ENCODE assay signal across 16 cellular contexts in the genomic region with DNA sequence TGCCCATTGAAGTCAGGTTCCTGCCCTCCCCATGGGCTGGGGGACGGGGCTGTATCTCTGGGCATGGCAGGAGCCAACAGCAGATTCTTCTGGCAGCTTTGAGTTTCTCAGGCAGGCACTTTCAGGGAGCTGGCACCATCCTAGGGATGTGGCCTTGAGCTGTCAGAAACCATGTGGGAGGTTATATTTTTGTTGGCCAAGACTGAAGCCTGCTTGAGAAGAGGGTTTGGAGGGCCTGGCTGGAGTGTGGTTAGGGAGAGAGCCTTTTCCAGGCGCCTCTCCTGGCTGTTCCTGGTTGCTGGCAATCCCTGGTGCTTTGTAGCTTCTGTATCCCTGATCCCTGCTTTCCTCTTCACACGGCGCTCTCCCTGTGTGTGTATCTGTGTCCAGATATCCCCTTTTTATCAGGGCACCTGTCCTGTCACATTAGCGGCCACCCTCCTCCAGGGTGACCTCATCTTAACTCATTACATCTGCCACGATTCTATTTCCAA. TPM values are rescaled to one million over a fixed set of nuclear protein-coding genes. Genes with fewer than 3 reads are reported as not detected.
DNase-seq lines count a peak whose midpoint lies in the region; ATAC-seq, FAIRE-seq and TF ChIP-seq lines count a peak whose summit lies in the region.
"Had no signal": no experiment of that assay in that cellular context is flagged by ENCODE, and none has a peak within 500 bp of the region (broad histone marks: within the 10 kb centered on the region; RNA-seq: fewer than 3 reads in every experiment).

No MANE protein-coding gene starts in this region.

- peaks cover 3% of the 10 kb centered on the region for H3K36me3 Mint-ChIP-seq in astrocyte (ENCODE audit: low read depth, unreplicated experiment)
- H3K36me3 Mint-ChIP-seq: stimulated activated naive B cell treated with anti-CD40 and anti-IgM and Interleukin-4, amounts not matched to agents 10 μg/mL and 1 μg/mL and 100 μg/mL, for 72 hours had no signal

- H3K4me1 Mint-ChIP-seq in astrocyte (ENCODE audit: low read depth, unreplicated experiment): peaks cover 16% of the 10 kb centered on the region

- peaks cover 5% of the 10 kb centered on the region for H3K9me3 Mint-ChIP-seq in astrocyte (ENCODE audit: unreplicated experiment)
- H3K9me3 Mint-ChIP-seq: activated naive CD4-positive, alpha-beta T cell treated with anti-CD3 and anti-CD28 coated beads for 36 hours; stimulated activated naive B cell treated with anti-CD40 and anti-IgM and Interleukin-4, amounts not matched to agents 10 μg/mL and 1 μg/mL and 100 μg/mL, for 72 hours had no signal

- H3K9me3 ChIP-seq in astrocyte (ENCODE audit: insufficient read depth, low read depth, low read length): no peaks in the 10 kb centered on the region
- H3K9me3 ChIP-seq in sigmoid colon: no peaks in the 10 kb centered on the region
- no peaks in the 10 kb centered on the region for H3K9me3 ChIP-seq in psoas muscle
- no peaks in the 10 kb centered on the region for H3K9me3 ChIP-seq in gastroesophageal sphincter

- H3K27ac ChIP-seq in astrocyte (ENCODE audit: low read depth, low read length) (no peak overlapping the region), sigmoid colon (no peak overlapping the region), psoas muscle (no peak overlapping the region), gastroesophageal sphincter (no peak overlapping the region)

- no peaks in the 10 kb centered on the region for H3K79me2 ChIP-seq in astrocyte (ENCODE audit: insufficient read depth, low read length)

- TF ChIP-seq CTCF in astrocyte (IDR thresholded peaks at IDR 0.05; ENCODE audit: insufficient read depth, low read depth, low read length): no peak
- no peak for TF ChIP-seq CTCF in sigmoid colon (IDR thresholded peaks at IDR 0.05)
- TF ChIP-seq CTCF in psoas muscle (IDR thresholded peaks at IDR 0.05): no peak
- no peak for TF ChIP-seq CTCF in gastroesophageal sphincter (IDR thresholded peaks at IDR 0.05)

- H3K36me3 ChIP-seq in astrocyte (ENCODE audit: insufficient read depth, low read length): no peaks in the 10 kb centered on the region
- no peaks in the 10 kb centered on the region for H3K36me3 ChIP-seq in sigmoid colon
- H3K36me3 ChIP-seq in psoas muscle (ENCODE audit: insufficient read depth in 1 of 2, low read depth in 1 of 2): no peaks in the 10 kb centered on the region
- no peaks in the 10 kb centered on the region for H3K36me3 ChIP-seq in gastroesophageal sphincter

- no peak overlapping the region for H3K27ac Mint-ChIP-seq in astrocyte (ENCODE audit: unreplicated experiment)
- H3K27ac Mint-ChIP-seq: activated naive CD4-positive, alpha-beta T cell treated with anti-CD3 and anti-CD28 coated beads for 36 hours; stimulated activated naive B cell treated with anti-CD40 and anti-IgM and Interleukin-4, amounts not matched to agents 10 μg/mL and 1 μg/mL and 100 μg/mL, for 72 hours had no signal

- TF ChIP-seq POLR2A in sigmoid colon (IDR thresholded peaks at IDR 0.05) (no peak), gastroesophageal sphincter (IDR thresholded peaks at IDR 0.05) (no peak)

- peak overlapping the region; percentile 4 for H3K4me2 ChIP-seq in astrocyte (ENCODE audit: low read length)

- H2AFZ ChIP-seq in astrocyte (ENCODE audit: low read depth, low read length): no peak overlapping the region

- FAIRE-seq in astrocyte (lab: Jason Lieb, UNC): no peak
- FAIRE-seq: colon, GM12878, HTR-8/SVneo had no signal

- H3K4me1 ChIP-seq in astrocyte (ENCODE audit: insufficient read depth, low read length) (peaks cover 8% of the 10 kb centered on the region), sigmoid colon (peaks cover 0 to 3% (median 0%) of the 10 kb centered on the region in 4 donors), psoas muscle (no peaks in the 10 kb centered on the region), gastroesophageal sphincter (peaks cover 0 to 13% (median under 1%) of the 10 kb centered on the region in 3 donors)

- TF ChIP-seq EP300 in sigmoid colon (IDR thresholded peaks at IDR 0.05): no peak
- no peak for TF ChIP-seq EP300 in gastroesophageal sphincter (IDR thresholded peaks at IDR 0.05)

- no peak for ATAC-seq in psoas muscle
- no peak for ATAC-seq in GM21367 (IDR thresholded peaks at IDR 0.05; ENCODE audit: unreplicated experiment)
- no peak for ATAC-seq in HG02970 (IDR thresholded peaks at IDR 0.05; ENCODE audit: low FRiP score, unreplicated experiment)
- no peak for ATAC-seq in gastroesophageal sphincter
- ATAC-seq: GM12878; stimulated activated naive B cell treated with anti-CD40 and anti-IgM and Interleukin-4, amounts not matched to agents 10 μg/mL and 1 μg/mL and 100 μg/mL, for 72 hours had no signal

- H4K20me1 ChIP-seq in astrocyte (ENCODE audit: insufficient read depth, low read length): no peaks in the 10 kb centered on the region

- peaks cover 6% of the 10 kb centered on the region for H3K27me3 ChIP-seq in astrocyte (ENCODE audit: insufficient read depth, low read length)
- no peaks in the 10 kb centered on the region for H3K27me3 ChIP-seq in sigmoid colon
- H3K27me3 ChIP-seq in psoas muscle (ENCODE audit: insufficient read depth in 3 of 3, low read length in 2 of 3): peaks cover 0 to 3% (median 0%) of the 10 kb centered on the region in 3 donors
- no peaks in the 10 kb centered on the region for H3K27me3 ChIP-seq in gastroesophageal sphincter

- no peak overlapping the region for H3K4me3 ChIP-seq in astrocyte (ENCODE audit: insufficient read depth, low read depth, low read length)
- H3K4me3 ChIP-seq in sigmoid colon: no peak overlapping the region
- H3K4me3 ChIP-seq in psoas muscle: no peak overlapping the region
- no peak overlapping the region for H3K4me3 ChIP-seq in gastroesophageal sphincter
- H3K4me3 ChIP-seq: GM12878 had no signal

- WGBS in sigmoid colon, 2 donors: 82 to 87% methylated on average over 6 of the region's 6 CpGs
- 70 to 85% (median 71%) methylated on average over 6 of the region's 6 CpGs for whole genome bisulfite sequencing in psoas muscle, 3 donors
- 75 to 79% methylated on average over 2 to 4 of the region's 6 CpGs for WGBS in gastroesophageal sphincter (ENCODE audit: low coverage in 1 of 2), 2 donors

- no peak overlapping the region for H3K4me3 Mint-ChIP-seq in astrocyte (ENCODE audit: unreplicated experiment)
- H3K4me3 Mint-ChIP-seq: activated naive CD4-positive, alpha-beta T cell treated with anti-CD3 and anti-CD28 coated beads for 36 hours; stimulated activated naive B cell treated with anti-CD40 and anti-IgM and Interleukin-4, amounts not matched to agents 10 μg/mL and 1 μg/mL and 100 μg/mL, for 72 hours had no signal

- intact Hi-C loops in sigmoid colon (cut with DNase I) (no loop called here), psoas muscle (cut with DNase I) (no loop called here)

- H3K27me3 Mint-ChIP-seq in astrocyte (ENCODE audit: low read depth, unreplicated experiment): peaks cover 62% of the 10 kb centered on the region

- DNase-seq in GM03348 (ENCODE audit: low spot score): peak; percentile 66
- peak; percentile 73 for DNase-seq in astrocyte (ENCODE audit: low read depth)
- DNase-seq in iris pigment epithelial cell (ENCODE audit: low read depth): peak; percentile 24
- DNase-seq in sigmoid colon: peak; percentile 41
- DNase-seq in psoas muscle: no peak
- DNase-seq: activated naive CD4-positive, alpha-beta T cell treated with anti-CD3 and anti-CD28 coated beads for 36 hours; SHP77 treated with DMSO at 0.1 percent for 48 hours; stimulated activated naive B cell treated with anti-CD40 and anti-IgM and Interleukin-4, amounts not matched to agents 10 μg/mL and 1 μg/mL and 100 μg/mL, for 72 hours had no signal

- H3K9ac ChIP-seq in astrocyte (ENCODE audit: low read length): no peak overlapping the region

RNA-seq across cellular contexts. Expression of a gene that starts 30.6 kb away (rescaled TPM):
- 13.8 and 25.7 TPM in 2 replicates for total RNA-seq in astrocyte
- total RNA-seq in sigmoid colon: 1 to 10 TPM; 2.0 to 6.4 (median 4.0) TPM
- polyA plus RNA-seq in sigmoid colon: 1 to 10 TPM in 1 of 3 donors, not detected in 2; 1.8 TPM
- total RNA-seq in psoas muscle: 1 to 10 TPM in 2 of 4 donors, under 1 TPM in 2; 0.36 to 1.5 (median 0.89) TPM
- under 1 TPM; 0.18 to 0.32 (median 0.18) TPM for polyA plus RNA-seq in psoas muscle
- total RNA-seq in gastroesophageal sphincter: 1 to 10 TPM; 2.0 to 7.4 (median 3.6) TPM
- total RNA-seq: activated CD8-positive, alpha-beta memory T cell treated with anti-CD3 and anti-CD28 coated beads for 36 hours; MCF 10A had no signal

Comparison
In these comparisons a context has a peak if more than half of its experiments do, and no peak if none do; other contexts are left out.
1. DNase-seq: peak in GM03348 (single experiment), astrocyte (single experiment), iris pigment epithelial cell (single experiment) and sigmoid colon (single experiment); none in psoas muscle (0 of 2).